In the genomic region with DNA sequence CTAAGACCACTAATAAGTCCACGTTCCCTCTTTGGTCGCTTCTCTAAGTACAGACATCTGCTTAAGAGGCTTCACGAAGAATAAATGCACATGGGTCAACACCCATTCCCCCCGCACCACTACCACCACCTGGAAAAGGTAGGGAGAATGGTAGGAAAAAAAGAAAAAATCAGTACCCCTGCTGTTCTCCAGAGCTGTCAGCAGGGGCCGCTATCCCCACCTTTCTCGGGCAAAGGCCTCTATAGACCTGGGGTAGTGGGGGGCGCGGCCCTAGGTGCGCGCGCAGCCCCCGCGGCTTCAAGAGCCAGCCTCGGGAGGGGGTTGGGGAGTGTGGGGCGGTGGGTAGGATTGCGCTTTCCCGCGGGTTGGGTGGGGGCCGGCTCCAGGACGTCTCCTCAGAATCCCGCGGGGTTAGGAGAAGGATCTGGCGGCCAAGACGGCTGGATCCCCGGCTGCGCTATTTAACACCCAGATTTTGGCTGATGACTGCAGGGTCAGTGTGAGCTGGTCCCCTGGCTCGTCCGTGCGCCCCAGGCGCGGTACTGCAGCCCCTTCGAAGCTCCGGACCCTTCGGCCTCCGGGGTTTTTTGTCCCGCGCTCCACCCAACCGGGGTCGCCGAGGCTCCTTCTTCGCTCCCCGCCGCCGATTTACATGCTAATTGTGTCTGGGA, we compare ENCODE assay signal across 8 cellular contexts. TPM values are rescaled to one million over a fixed set of nuclear protein-coding genes. Genes with fewer than 3 reads are reported as not detected.
A peak's percentile ranks its signal among the peaks of the same experiment; 100 is the strongest.
DNase-seq lines count a peak whose midpoint lies in the region; ATAC-seq and TF ChIP-seq lines count a peak whose summit lies in the region.

No MANE protein-coding gene starts in this region.

- peaks cover 56% of the 10 kb centered on the region for H3K27me3 Mint-ChIP-seq in osteocyte (ENCODE audit: unreplicated experiment)

- TF ChIP-seq POLR2A in NB4 (IDR thresholded peaks at IDR 0.05; ENCODE audit: extremely low read depth, insufficient read length), result no peak

- DNase-seq in activated T-cell treated with anti-CD3 and anti-CD28 coated beads for 24 hours (ENCODE audit: low read depth) (peak; percentile 23), activated T-cell treated with anti-CD3 and anti-CD28 coated beads for 4 hours (no peak), HEK293T (ENCODE audit: extremely low spot score) (peak; percentile 87), NB4 (ENCODE audit: low read depth) (peak; percentile 47), Right ventricle myocardium superior (peak; percentile 74), osteocyte (ENCODE audit: extremely low spot score, unreplicated experiment) (peak; percentile 88), AML-193 (lab: John Stamatoyannopoulos, UW) (no peak)
- DNase-seq in activated naive CD4-positive, alpha-beta T cell treated with anti-CD3 and anti-CD28 coated beads, Interleukin-2, amount 50 U/mL, for 16 hours, result peak; percentile 24

- POLR2A ChIA-PET in HEK293T (lab: Yijun Ruan, JAX), result interaction anchor here (0.7 to 2.5 kb wide), 8 partner anchors 9 to 267 kb away, joined by 3 to 7 read pairs (median 3); no protein-coding TSS in a partner anchor

- no peaks in the 10 kb centered on the region for H3K36me3 Mint-ChIP-seq in osteocyte (ENCODE audit: unreplicated experiment)

- H3K27ac Mint-ChIP-seq in osteocyte (ENCODE audit: unreplicated experiment), result no peak overlapping the region

- CTCF ChIA-PET in HEK293T (lab: Yijun Ruan, JAX), result interaction anchor here (0.6 to 1.8 kb wide), 4 partner anchors 15 to 372 kb away, joined by 3 to 4 read pairs (median 4); no protein-coding TSS in a partner anchor

- TF ChIP-seq CTCF in NB4 (IDR thresholded peaks at IDR 0.05; ENCODE audit: low read depth, low read length) (peak; percentile 57), osteocyte (IDR thresholded peaks at IDR 0.05) (peak; percentile 88)

- peak; percentile 71 for ATAC-seq in Right ventricle myocardium superior (ENCODE audit: poor library complexity)

- no peaks in the 10 kb centered on the region for H3K9me3 Mint-ChIP-seq in osteocyte (ENCODE audit: unreplicated experiment)

- intact Hi-C loops in Right ventricle myocardium superior (cut with DNase I), result loop anchor here (5.0 to 10.0 kb wide), 2 partner anchors 209 to 371 kb away; no protein-coding TSS in a partner anchor

- H3K4me1 Mint-ChIP-seq in osteocyte (ENCODE audit: unreplicated experiment), result peaks cover 37% of the 10 kb centered on the region

- no peak overlapping the region for H3K4me3 ChIP-seq in NB4 (ENCODE audit: low read depth, low read length)

- H3K4me3 Mint-ChIP-seq in osteocyte (ENCODE audit: unreplicated experiment), result peak overlapping the region; percentile 87

TF ChIP-seq in HEK293T, 16 proteins besides CTCF, POLR2A, EP300 and RAD21:
- TF ChIP-seq ZNF384 (IDR thresholded peaks at IDR 0.05) (peak; percentile 71), L3MBTL2 (conservative IDR thresholded peaks at IDR 0.05) (peak; percentile 54), CTBP1 (IDR thresholded peaks at IDR 0.05; ENCODE audit: borderline replicate concordance) (no peak), ELF4 (IDR thresholded peaks at IDR 0.05) (no peak), FOXK2 (IDR thresholded peaks at IDR 0.05) (no peak), FOXA1 (IDR thresholded peaks at IDR 0.05) (no peak)

RNA-seq across cellular contexts. Expression of a gene that starts 1.6 kb away (rescaled TPM):
- total RNA-seq in Right ventricle myocardium superior (6.3 TPM), osteocyte (2.3 and 2.6 TPM in 2 replicates)

Comparison
In these comparisons a context has a peak if more than half of its experiments do, and no peak if none do; other contexts are left out.
1. DNase-seq: peak in activated T-cell treated with anti-CD3 and anti-CD28 coated beads for 24 hours (single experiment), HEK293T (single experiment), NB4 (single experiment), activated naive CD4-positive, alpha-beta T cell treated with anti-CD3 and anti-CD28 coated beads, Interleukin-2, amount 50 U/mL, for 16 hours (single experiment), Right ventricle myocardium superior (single experiment) and osteocyte (single experiment); none in activated T-cell treated with anti-CD3 and anti-CD28 coated beads for 4 hours (single experiment) and AML-193 (0 of 2).